In genomic region chr10:125848857-125849256, GRCh38 we compare ENCODE assay signal across 36 cellular contexts. TPM values are rescaled to one million over a fixed set of nuclear protein-coding genes. Genes with fewer than 3 reads are reported as not detected.
"Had no signal": no experiment of that assay in that cellular context is flagged by ENCODE, and none has a peak within 500 bp of the region (broad histone marks: within the 10 kb centered on the region; RNA-seq: fewer than 3 reads in every experiment).

No MANE protein-coding gene starts in this region.

- H3K4me1 ChIP-seq: ascending aorta, breast epithelium had no signal

- H3K9me3 ChIP-seq: adrenal gland, ascending aorta, body of pancreas, breast epithelium had no signal

- DNase-seq: activated effector memory CD4-positive, alpha-beta T cell treated with anti-CD3 and anti-CD28 coated beads, Interleukin-2, amount 50 U/mL, for 16 hours; activated effector memory CD4-positive, alpha-beta T cell treated with Interleukin-2 at 50 U/mL for 16 hours; activated gamma-delta T cell; activated gamma-delta T cell treated with Interleukin-2 at 50 U/mL for 16 hours; activated naive CD4-positive, alpha-beta T cell; activated naive CD4-positive, alpha-beta T cell treated with anti-CD3 and anti-CD28 coated beads for 36 hours; activated naive CD4-positive, alpha-beta T cell treated with anti-CD3 and anti-CD28 coated beads, Interleukin-2, amount 10 ng/mL, durations not matched to agents 7 days and 5 days; activated naive CD4-positive, alpha-beta T cell treated with anti-CD3 and anti-CD28 coated beads, Interleukin-2, amount 50 U/mL, for 16 hours; activated naive CD4-positive, alpha-beta T cell treated with Interleukin-2 at 50 U/mL for 16 hours; activated naive CD8-positive, alpha-beta T cell treated with anti-CD3 and anti-CD28 coated beads for 36 hours; activated naive CD8-positive, alpha-beta T cell treated with anti-CD3 and anti-CD28 coated beads, Interleukin-2, amount 10 ng/mL, durations not matched to agents 7 days and 5 days; activated naive CD8-positive, alpha-beta T cell treated with anti-CD3 and anti-CD28 coated beads, Interleukin-2, amount 50 U/mL, for 24 hours; activated T-cell treated with anti-CD3 and anti-CD28 coated beads, Interleukin-2, amount 50 U/mL, for 1 hour; activated T-cell treated with anti-CD3 and anti-CD28 coated beads, Interleukin-2, amount 50 U/mL, for 24 hours; activated T-cell treated with anti-CD3 and anti-CD28 coated beads, Interleukin-2, amount 50 U/mL, for 4 hours; activated T-cell treated with anti-CD3 and anti-CD28 coated beads, Interleukin-2, amount 50 U/mL, for 48 hours; activated T-cell treated with anti-CD3 and anti-CD28 coated beads, Interleukin-2, amount 50 U/mL, for 72 hours; adrenal gland; amniotic stem cell; amygdala; anterior cingulate cortex; aorta; brain microvascular endothelial cell; caudate nucleus; central memory CD4-positive, alpha-beta T cell; cerebellar nuclear complex had no signal

- H3K36me3 ChIP-seq: breast epithelium had no signal

- H3K27ac ChIP-seq: adrenal gland, ascending aorta, brain microvascular endothelial cell, breast epithelium, cardiac muscle cell had no signal

- H3K27me3 ChIP-seq: adrenal gland, ascending aorta, body of pancreas, brain microvascular endothelial cell, breast epithelium, cardiac muscle cell had no signal

- ATAC-seq: activated naive CD4-positive, alpha-beta T cell treated with anti-CD3 and anti-CD28 coated beads, Interleukin-2, amount 50 U/mL, for 72 hours; activated naive CD8-positive, alpha-beta T cell treated with anti-CD3 and anti-CD28 coated beads, Interleukin-2, amount 50 U/mL, for 24 hours; activated T-cell treated with anti-CD3 and anti-CD28 coated beads, Interleukin-2, amount 50 U/mL, for 4 hours; activated T-cell treated with anti-CD3 and anti-CD28 coated beads, Interleukin-2, amount 50 U/mL, for 72 hours; activated T-helper 17 cell treated with anti-CD3 and anti-CD28 coated beads, Interleukin-2, amount 50 U/mL, for 72 hours; body of pancreas had no signal

- FAIRE-seq: astrocyte, bronchial epithelial cell had no signal

- H3K4me3 ChIP-seq: adrenal gland, ascending aorta, body of pancreas, breast epithelium, cardiac muscle cell had no signal

RNA-seq across cellular contexts. Expression of gene FANK1, which starts 47.5 kb away (rescaled TPM):
- total RNA-seq: activated T-helper 1 cell treated with anti-CD3 and anti-CD28 coated beads, Interleukin-12 subunit alpha, Interleukin-12 subunit beta, Interleukin-2, Interleukin-4 antibody, amounts not matched to agents 30 ng/mL and 10 ng/mL and 1 ng/mL, durations not matched to agents 14 hours and 24 hours and 36 hours; activated T-helper 2 cell treated with anti-CD3 and anti-CD28 coated beads, Interferon-gamma antibody, Interleukin-2, Interleukin-4, amounts not matched to agents 10 μg/mL and 5 μg/mL and 100 μg/mL, durations not matched to agents 14 hours and 24 hours and 36 hours; ascending aorta had no signal
